ENCODE assay signal across 23 cellular contexts in genomic region chr5:3058930-3059329, GRCh38.
"Had no signal": no experiment of that assay in that cellular context is flagged by ENCODE, and none has a peak within 500 bp of the region (broad histone marks: within the 10 kb centered on the region; RNA-seq: fewer than 3 reads in every experiment).

No MANE protein-coding gene starts in this region.

- H3K36me3 ChIP-seq: esophagus squamous epithelium, gastrocnemius medialis, heart right ventricle, lower lobe of right lung had no signal

- H3K4me3 Mint-ChIP-seq: mesothelial cell of epicardium had no signal

- H3K4me1 ChIP-seq: esophagus squamous epithelium, gastrocnemius medialis, heart right ventricle, lower lobe of right lung had no signal

- H3K4me3 ChIP-seq: coronary artery, dorsolateral prefrontal cortex, esophagus squamous epithelium, gastrocnemius medialis, heart right ventricle, lower lobe of right lung, mucosa of descending colon had no signal

- H3K27ac ChIP-seq: coronary artery, dorsolateral prefrontal cortex, epithelial cell of prostate, esophagus squamous epithelium, gastrocnemius medialis, heart right ventricle, lower lobe of right lung had no signal

- H3K27me3 ChIP-seq: gastrocnemius medialis had no signal

- ATAC-seq: esophagus mucosa, gastrocnemius medialis, heart right ventricle, left cardiac atrium, left lobe of liver, left ventricle myocardium superior, lower lobe of right lung, mucosa of descending colon had no signal

- H3K27ac Mint-ChIP-seq: mesothelial cell of epicardium had no signal

- H3K36me3 Mint-ChIP-seq: mesothelial cell of epicardium had no signal

- H3K9me3 ChIP-seq: gastrocnemius medialis had no signal

- DNase-seq: dermis blood vessel endothelial cell; dorsolateral prefrontal cortex; effector CD4-positive, alpha-beta T cell; effector memory CD4-positive, alpha-beta T cell; erythroblast; esophagus squamous epithelium; foreskin fibroblast; foreskin melanocyte; gastrocnemius medialis; glutamatergic neuron; head of caudate nucleus; heart right ventricle; hippocampal formation; left cardiac atrium; left ventricle myocardium superior; lower lobe of right lung; mesenchymal stem cell; mucosa of descending colon had no signal
